ENCODE assay signal across 17 cellular contexts in genomic region chr4:15018389-15018788, GRCh38. TPM values are rescaled to one million over a fixed set of nuclear protein-coding genes. Genes with fewer than 3 reads are reported as not detected.
DNase-seq lines count a peak whose midpoint lies in the region; ATAC-seq and TF ChIP-seq lines count a peak whose summit lies in the region.
"Had no signal": no experiment of that assay in that cellular context is flagged by ENCODE, and none has a peak within 500 bp of the region (broad histone marks: within the 10 kb centered on the region; RNA-seq: fewer than 3 reads in every experiment).

No MANE protein-coding gene starts in this region.

- H3K4me1 Mint-ChIP-seq in activated T-cell treated with anti-CD3 and anti-CD28 coated beads, Interleukin-2, amount 50 U/mL, for 24 hours (ENCODE audit: low read depth), result peaks cover 59% of the 10 kb centered on the region
- peaks cover 34 to 65% (median 46%) of the 10 kb centered on the region in 3 donors for H3K4me1 Mint-ChIP-seq in T-cell
- peaks cover 51% of the 10 kb centered on the region for H3K4me1 Mint-ChIP-seq in stimulated activated naive CD8-positive, alpha-beta T cell treated with anti-CD3 and anti-CD28 coated beads, Interleukin-15, amount 100 ng/mL, for 72 hours

- intact Hi-C loops in ascending aorta (cut with DNase I), result no loop called here

- TF ChIP-seq CTCF in ascending aorta (IDR thresholded peaks at IDR 0.05), result no peak

- no peaks in the 10 kb centered on the region for H3K9me3 ChIP-seq in ascending aorta
- H3K9me3 ChIP-seq: right atrium auricular region, SJSA1 had no signal

- H3K9me3 Mint-ChIP-seq in activated T-cell treated with anti-CD3 and anti-CD28 coated beads, Interleukin-2, amount 50 U/mL, for 24 hours, result no peaks in the 10 kb centered on the region
- H3K9me3 Mint-ChIP-seq in T-cell, result no peaks in the 10 kb centered on the region
- H3K9me3 Mint-ChIP-seq in stimulated activated naive CD8-positive, alpha-beta T cell treated with anti-CD3 and anti-CD28 coated beads, Interleukin-15, amount 100 ng/mL, for 72 hours, result no peaks in the 10 kb centered on the region
- H3K9me3 Mint-ChIP-seq: CD8-positive, alpha-beta memory T cell had no signal

- peak overlapping the region; percentile 63 for H3K27ac Mint-ChIP-seq in activated T-cell treated with anti-CD3 and anti-CD28 coated beads, Interleukin-2, amount 50 U/mL, for 24 hours
- H3K27ac Mint-ChIP-seq in T-cell, result peak overlapping the region; percentile 36 to 52
- H3K27ac Mint-ChIP-seq in stimulated activated naive CD8-positive, alpha-beta T cell treated with anti-CD3 and anti-CD28 coated beads, Interleukin-15, amount 100 ng/mL, for 72 hours, result no peak overlapping the region

- no peak overlapping the region for H3K4me3 ChIP-seq in ascending aorta
- H3K4me3 ChIP-seq: right atrium auricular region, SJSA1 had no signal

- no peak for DNase-seq in activated T-cell treated with anti-CD3 and anti-CD28 coated beads, Interleukin-2, amount 50 U/mL, for 24 hours
- no peak for DNase-seq in activated T-cell treated with anti-CD3 and anti-CD28 coated beads for 4 hours
- no peak for DNase-seq in T-cell
- no peak for DNase-seq in ascending aorta (ENCODE audit: low spot score in 2 of 2)
- DNase-seq in stimulated activated naive CD8-positive, alpha-beta T cell treated with anti-CD3 and anti-CD28 coated beads, Interleukin-15, amount 100 ng/mL, for 72 hours, result no peak
- no peak for DNase-seq in activated naive CD4-positive, alpha-beta T cell (lab: John Stamatoyannopoulos, UW)
- DNase-seq: activated CD4-positive, alpha-beta T cell treated with anti-CD3 and anti-CD28 coated beads, Interleukin-2, amount 50 U/mL, for 4 hours; activated effector memory CD4-positive, alpha-beta T cell treated with anti-CD3 and anti-CD28 coated beads, Interleukin-2, amount 50 U/mL, for 16 hours; CD8-positive, alpha-beta memory T cell; left colon; NCI-H1092 treated with DMSO at 0.1 percent for 48 hours; NCI-H526; T1000 had no signal

- H3K27me3 Mint-ChIP-seq in activated T-cell treated with anti-CD3 and anti-CD28 coated beads, Interleukin-2, amount 50 U/mL, for 24 hours, result no peaks in the 10 kb centered on the region
- no peaks in the 10 kb centered on the region for H3K27me3 Mint-ChIP-seq in T-cell
- no peaks in the 10 kb centered on the region for H3K27me3 Mint-ChIP-seq in stimulated activated naive CD8-positive, alpha-beta T cell treated with anti-CD3 and anti-CD28 coated beads, Interleukin-15, amount 100 ng/mL, for 72 hours
- H3K27me3 Mint-ChIP-seq: CD8-positive, alpha-beta memory T cell had no signal

- CTCF ChIA-PET in T-cell (lab: Charles Lee), result interaction anchor here (0.6 to 1.2 kb wide), 3 partner anchors 17 to 1364 kb away, joined by 3 read pairs; no protein-coding TSS in a partner anchor

- POLR2A ChIA-PET in T-cell (lab: Charles Lee), result interaction anchor here in 1 of 2 donors (0.7 kb wide), 1 partner anchor 299 kb away, joined by 3 read pairs; no protein-coding TSS in a partner anchor

- H3K4me3 Mint-ChIP-seq in activated T-cell treated with anti-CD3 and anti-CD28 coated beads, Interleukin-2, amount 50 U/mL, for 24 hours, result no peak overlapping the region
- no peak overlapping the region for H3K4me3 Mint-ChIP-seq in T-cell
- peak overlapping the region; percentile 19 to 49 for H3K4me3 Mint-ChIP-seq in stimulated activated naive CD8-positive, alpha-beta T cell treated with anti-CD3 and anti-CD28 coated beads, Interleukin-15, amount 100 ng/mL, for 72 hours
- H3K4me3 Mint-ChIP-seq: CD8-positive, alpha-beta memory T cell had no signal

- peak overlapping the region; percentile 0 to 28 for H3K27ac ChIP-seq in ascending aorta
- H3K27ac ChIP-seq: right atrium auricular region, SJSA1 had no signal

- no peak for ATAC-seq in T-cell (replicated peaks in 1 of 4)
- no peak for ATAC-seq in stimulated activated naive CD8-positive, alpha-beta T cell treated with anti-CD3 and anti-CD28 coated beads, Interleukin-15, amount 100 ng/mL, for 72 hours
- no peak for ATAC-seq in GM21447 (IDR thresholded peaks at IDR 0.05; ENCODE audit: unreplicated experiment)
- ATAC-seq in GM19452 (IDR thresholded peaks at IDR 0.05; ENCODE audit: unreplicated experiment), result no peak
- ATAC-seq: left colon had no signal

- H3K36me3 ChIP-seq in ascending aorta, result peaks cover 4 to 31% of the 10 kb centered on the region in 2 donors
- H3K36me3 ChIP-seq: SJSA1 had no signal

- peaks cover 44% of the 10 kb centered on the region for H3K36me3 Mint-ChIP-seq in activated T-cell treated with anti-CD3 and anti-CD28 coated beads, Interleukin-2, amount 50 U/mL, for 24 hours (ENCODE audit: low read depth)
- H3K36me3 Mint-ChIP-seq in T-cell, result peaks cover 33% of the 10 kb centered on the region

- no peaks in the 10 kb centered on the region for H3K27me3 ChIP-seq in ascending aorta
- H3K27me3 ChIP-seq: right atrium auricular region, SJSA1 had no signal

- H3K4me1 ChIP-seq in ascending aorta, result peaks cover 5 to 49% of the 10 kb centered on the region in 2 donors
- H3K4me1 ChIP-seq: SJSA1 had no signal

RNA-seq across cellular contexts. Expression of gene CPEB2, which starts 16.1 kb away (rescaled TPM):
- total RNA-seq in T-cell (10 to 100 TPM; 14.8 to 32.3 (median 16.2) TPM), ascending aorta (30.4 TPM)

Comparison
In these comparisons a context has a peak if more than half of its experiments do, and no peak if none do; other contexts are left out.
1. H3K27ac Mint-ChIP-seq: peak in activated T-cell treated with anti-CD3 and anti-CD28 coated beads, Interleukin-2, amount 50 U/mL, for 24 hours (single experiment) and T-cell (2 of 2); none in stimulated activated naive CD8-positive, alpha-beta T cell treated with anti-CD3 and anti-CD28 coated beads, Interleukin-15, amount 100 ng/mL, for 72 hours (0 of 2).
2. H3K4me3 Mint-ChIP-seq: peak in stimulated activated naive CD8-positive, alpha-beta T cell treated with anti-CD3 and anti-CD28 coated beads, Interleukin-15, amount 100 ng/mL, for 72 hours (2 of 2); none in activated T-cell treated with anti-CD3 and anti-CD28 coated beads, Interleukin-2, amount 50 U/mL, for 24 hours (single experiment) and T-cell (0 of 3).